In the genomic region with DNA sequence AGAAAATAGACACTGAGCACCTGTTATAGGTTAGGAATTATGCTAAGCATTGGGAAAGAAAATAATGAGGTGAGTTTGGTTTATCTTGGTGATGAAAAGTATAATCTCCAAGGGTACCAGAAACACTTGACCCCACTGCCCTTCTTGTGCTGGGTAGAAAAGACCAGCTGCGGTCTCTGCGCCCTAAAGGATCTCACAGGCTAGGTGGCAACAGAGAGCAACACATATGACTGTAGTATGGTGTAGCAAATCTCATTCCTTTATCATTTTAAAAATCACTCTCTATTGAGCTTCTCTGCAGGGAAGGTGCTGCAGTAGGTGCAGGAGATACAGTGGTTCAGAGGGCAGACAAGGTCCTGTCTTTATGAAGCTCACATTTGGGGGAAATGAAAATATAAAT, we compare ENCODE assay signal across 20 cellular contexts. TPM values are rescaled to one million over a fixed set of nuclear protein-coding genes. Genes with fewer than 3 reads are reported as not detected.
"Had no signal": no experiment of that assay in that cellular context is flagged by ENCODE, and none has a peak within 500 bp of the region (broad histone marks: within the 10 kb centered on the region; RNA-seq: fewer than 3 reads in every experiment).

No MANE protein-coding gene starts in this region.

- ATAC-seq: activated CD8-positive, alpha-beta T cell treated with anti-CD3 and anti-CD28 coated beads for 36 hours; activated T-helper 17 cell treated with anti-CD3 and anti-CD28 coated beads, Interleukin-2, amount 50 U/mL, for 72 hours; body of pancreas; left lobe of liver had no signal

- FAIRE-seq: frontal cortex, kidney had no signal

- H3K4me1 ChIP-seq: body of pancreas, colonic mucosa, sigmoid colon, spleen had no signal

- H3K27me3 ChIP-seq: body of pancreas, colonic mucosa, sigmoid colon, spleen had no signal

- H3K27ac ChIP-seq: body of pancreas, colonic mucosa, sigmoid colon, spleen had no signal

- DNase-seq: activated CD4-positive, alpha-beta T cell treated with anti-CD3 and anti-CD28 coated beads for 48 hours; activated CD4-positive, CD25-positive, alpha-beta regulatory T cell; activated CD8-positive, alpha-beta T cell treated with anti-CD3 and anti-CD28 coated beads for 36 hours; activated naive CD4-positive, alpha-beta T cell; activated T-cell treated with anti-CD3 and anti-CD28 coated beads, Interleukin-2, amount 50 U/mL, for 1 hour; body of pancreas; colonic mucosa; erythroblast; hypothalamus; kidney; midbrain; posterior cingulate gyrus; sigmoid colon; spleen; stimulated activated naive CD4-positive, alpha-beta T cell had no signal

- H3K9me3 ChIP-seq: body of pancreas, colonic mucosa, sigmoid colon, spleen had no signal

- H3K36me3 ChIP-seq: colonic mucosa, sigmoid colon, spleen had no signal

- H3K4me3 ChIP-seq: body of pancreas, colonic mucosa, sigmoid colon, spleen had no signal

RNA-seq across cellular contexts. Expression of gene NRXN3, which starts 26.1 kb away (rescaled TPM):
- total RNA-seq: activated CD8-positive, alpha-beta T cell treated with anti-CD3 and anti-CD28 coated beads for 36 hours; activated T-helper 17 cell treated with anti-CD3 and anti-CD28 coated beads, Interleukin-2, amount 50 U/mL, for 72 hours; lung microvascular endothelial cell; T-helper 2 cell treated with Interferon-gamma antibody and Interleukin-4, amounts not matched to agents 100 ng/mL and 5 ng/mL, for 36 hours had no signal
